Comparison of ENCODE assay signal across 11 cellular contexts in the genomic region with DNA sequence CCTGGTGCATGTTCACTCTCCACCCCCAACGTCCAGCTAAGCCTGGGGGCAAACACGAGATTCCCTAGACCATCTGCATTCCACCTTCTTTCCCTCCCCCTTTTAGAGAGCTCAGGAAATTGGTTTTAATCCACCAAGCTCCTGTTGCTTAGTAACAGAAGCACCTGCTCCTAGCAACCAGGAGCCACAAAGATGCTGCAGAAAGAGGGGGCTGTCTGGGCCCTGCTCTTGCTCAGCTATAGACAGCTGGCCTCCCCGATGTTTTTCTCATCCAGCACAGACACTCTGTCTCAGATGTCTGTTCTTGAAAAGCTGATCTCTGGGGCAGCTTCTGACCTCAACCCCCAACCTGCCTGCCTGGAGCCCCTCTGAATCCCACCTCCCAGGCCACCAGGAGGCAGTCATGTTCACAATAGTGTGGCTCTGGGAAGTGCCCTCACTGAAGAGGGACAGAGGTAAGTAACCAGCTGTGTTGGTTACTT.
DNase-seq lines count a peak whose midpoint lies in the region; ATAC-seq lines count a peak whose summit lies in the region.
"Had no signal": no experiment of that assay in that cellular context is flagged by ENCODE, and none has a peak within 500 bp of the region (broad histone marks: within the 10 kb centered on the region; RNA-seq: fewer than 3 reads in every experiment).

No MANE protein-coding gene starts in this region.

- intact Hi-C loops in left cardiac atrium (cut with DNase I): no loop called here

- ATAC-seq in HG03469 (IDR thresholded peaks at IDR 0.05; ENCODE audit: unreplicated experiment): no peak
- no peak for ATAC-seq in left cardiac atrium
- ATAC-seq: T-cell had no signal

- DNase-seq in NCI-H1436 (lab: John Stamatoyannopoulos, UW): peak; percentile 42
- no peak for DNase-seq in NCI-H1436 treated with DMSO at 0.1 percent for 48 hours (lab: John Stamatoyannopoulos, UW)
- peak; percentile 29 for DNase-seq in NCI-H748 treated with DMSO at 0.1 percent for 48 hours (lab: John Stamatoyannopoulos, UW)
- DNase-seq in dermis blood vessel endothelial cell: peak; percentile 3
- peak; percentile 18 for DNase-seq in stimulated activated CD4-positive, alpha-beta T cell treated with anti-CD3 and anti-CD28 coated beads, Interleukin-4, amount 100 ng/mL, for 24 hours
- no peak for DNase-seq in left cardiac atrium
- no peak for DNase-seq in 8988T
- DNase-seq: ACHN, H7 had no signal

Comparison
In these comparisons a context has a peak if more than half of its experiments do, and no peak if none do; other contexts are left out.
1. DNase-seq: peak in NCI-H1436 (single experiment), NCI-H748 treated with DMSO at 0.1 percent for 48 hours (single experiment), dermis blood vessel endothelial cell (single experiment) and stimulated activated CD4-positive, alpha-beta T cell treated with anti-CD3 and anti-CD28 coated beads, Interleukin-4, amount 100 ng/mL, for 24 hours (single experiment); none in NCI-H1436 treated with DMSO at 0.1 percent for 48 hours (single experiment), left cardiac atrium (single experiment) and 8988T (single experiment).